Comparison of ENCODE assay signal across 17 cellular contexts in genomic region chr19:29817316-29817715, GRCh38. TPM values are rescaled to one million over a fixed set of nuclear protein-coding genes. Genes with fewer than 3 reads are reported as not detected.
DNase-seq lines count a peak whose midpoint lies in the region; ATAC-seq, FAIRE-seq and TF ChIP-seq lines count a peak whose summit lies in the region.
"Had no signal": no experiment of that assay in that cellular context is flagged by ENCODE, and none has a peak within 500 bp of the region (broad histone marks: within the 10 kb centered on the region; RNA-seq: fewer than 3 reads in every experiment).

No MANE protein-coding gene starts in this region.

- H2AFZ ChIP-seq in GM23338, result no peak overlapping the region

- no peaks in the 10 kb centered on the region for H3K27me3 ChIP-seq in GM23338 (ENCODE audit: insufficient read depth)

- no peak for TF ChIP-seq CTCF in A549 (IDR thresholded peaks at IDR 0.05)
- TF ChIP-seq CTCF in GM23338 (conservative IDR thresholded peaks at IDR 0.05; ENCODE audit: low read depth in 2 of 2), result no peak
- TF ChIP-seq CTCF in Calu3 (IDR thresholded peaks at IDR 0.05; ENCODE audit: unreplicated experiment), result no peak

- no peak for TF ChIP-seq RAD21 in A549 (conservative IDR thresholded peaks at IDR 0.05 in 1 of 2, IDR thresholded peaks at IDR 0.05 in 1 of 2)

- 88% methylated on average over 4 of the region's 4 CpGs for WGBS in A549 (ENCODE audit: missing lambda C conversion rate)

- FAIRE-seq in A549 (lab: Jason Lieb, UNC), result peak; percentile 90
- peak; percentile 70 for FAIRE-seq in urothelium cell line (lab: Jason Lieb, UNC)
- FAIRE-seq: GM12878, H1 had no signal

- H3K4me1 ChIP-seq in A549 (peaks cover 7% of the 10 kb centered on the region; the same call in 1 of the 3 replicates), GM23338 (ENCODE audit: insufficient read depth) (no peaks in the 10 kb centered on the region)

- peaks cover 5% of the 10 kb centered on the region; the same call in 2 of the 3 replicates for H3K4me1 Mint-ChIP-seq in GM23338
- peaks cover 5% of the 10 kb centered on the region for H3K4me1 Mint-ChIP-seq in Calu3 (ENCODE audit: low read depth, unreplicated experiment)

- H3K27me3 Mint-ChIP-seq in GM23338 (ENCODE audit: insufficient read depth, low read depth, poor library complexity) (peaks cover 9% of the 10 kb centered on the region), Calu3 (ENCODE audit: unreplicated experiment) (no peaks in the 10 kb centered on the region)
- H3K27me3 Mint-ChIP-seq: CD4-positive, alpha-beta memory T cell had no signal

- H3K4me3 ChIP-seq in A549 (no peak overlapping the region), GM23338 (no peak overlapping the region)
- H3K4me3 ChIP-seq: GM12878 had no signal

- H3K9me3 Mint-ChIP-seq in GM23338, result no peaks in the 10 kb centered on the region
- no peaks in the 10 kb centered on the region for H3K9me3 Mint-ChIP-seq in Calu3 (ENCODE audit: low read depth, unreplicated experiment)
- H3K9me3 Mint-ChIP-seq: H9 had no signal

- H3K4me2 ChIP-seq in A549, result no peak overlapping the region
- H3K4me2 ChIP-seq in GM23338, result no peak overlapping the region

- H3K36me3 ChIP-seq in GM23338 (ENCODE audit: insufficient read depth), result peaks cover 27% of the 10 kb centered on the region

- H3K36me3 Mint-ChIP-seq in GM23338 (ENCODE audit: low read depth) (peaks cover 50% of the 10 kb centered on the region), Calu3 (ENCODE audit: insufficient read depth, unreplicated experiment) (peaks cover 12% of the 10 kb centered on the region)

- no TSS peak for BruUV-seq in Calu3 (replicated peaks; lab: Mats Ljungman, UMichigan)

- TF ChIP-seq EP300 in A549 (IDR thresholded peaks at IDR 0.05), result no peak

- H3K9me2 ChIP-seq in GM23338 (ENCODE audit: insufficient read depth), result no peaks in the 10 kb centered on the region

- H3K27ac Mint-ChIP-seq in GM23338 (peak overlapping the region; percentile 35; the same call in 1 of the 2 replicates), Calu3 (ENCODE audit: unreplicated experiment) (no peak overlapping the region)
- H3K27ac Mint-ChIP-seq: H9 had no signal

- intact Hi-C loops in Calu3 (cut with micrococcal nuclease; ENCODE audit: unreplicated experiment), result no loop called here

- no peak for DNase-seq in A549 (ENCODE audit: low read depth in 1 of 2, low spot score in 1 of 2)
- no peak for DNase-seq in GM23338 (ENCODE audit: low spot score)
- DNase-seq in amniotic epithelial cell (ENCODE audit: low read depth), result peak; percentile 27
- DNase-seq in urothelium cell line (ENCODE audit: low spot score), result no peak
- DNase-seq in Calu3, result no peak
- no peak for DNase-seq in midbrain (lab: John Stamatoyannopoulos, UW)
- no peak for DNase-seq in ecto neural progenitor cell (ENCODE audit: low spot score)
- DNase-seq: 8988T; ACHN; AML-193; CD4-positive, alpha-beta memory T cell; DND-41; EL; H9 had no signal

- CTCF ChIA-PET in A549 (lab: Yijun Ruan, JAX), result interaction anchor here (0.6 to 2.2 kb wide), 13 partner anchors 9 to 149 kb away, joined by 3 to 7 read pairs (median 3); no protein-coding TSS in a partner anchor
- CTCF ChIA-PET in Calu3 (lab: Charles Lee), result no interaction called here

- no peaks in the 10 kb centered on the region for H3F3A ChIP-seq in GM23338 (replicated peaks; ENCODE audit: low read depth)

- POLR2A ChIA-PET in A549 (lab: Yijun Ruan, JAX), result interaction anchor here (0.6 to 1.0 kb wide), 2 partner anchors 28 to 103 kb away, joined by 3 read pairs; no protein-coding TSS in a partner anchor

- no peak overlapping the region for H3K27ac ChIP-seq in A549
- H3K27ac ChIP-seq in GM23338 (ENCODE audit: low read depth), result no peak overlapping the region
- H3K27ac ChIP-seq: C4-2B had no signal

- H3K4me3 Mint-ChIP-seq in GM23338, result no peak overlapping the region
- no peak overlapping the region for H3K4me3 Mint-ChIP-seq in Calu3 (ENCODE audit: low read depth, unreplicated experiment)
- H3K4me3 Mint-ChIP-seq: CD4-positive, alpha-beta memory T cell; H9 had no signal

- H4K20me1 ChIP-seq in GM23338 (replicated peaks; ENCODE audit: insufficient read depth), result no peaks in the 10 kb centered on the region; the same call in 1 of the 2 replicates

- H3K79me2 ChIP-seq in GM23338 (replicated peaks; ENCODE audit: insufficient read depth), result no peaks in the 10 kb centered on the region

- no peak for ATAC-seq in A549
- no peak for ATAC-seq in GM23338
- ATAC-seq: GM12878 had no signal

- TF ChIP-seq POLR2A in A549 (IDR thresholded peaks at IDR 0.05; ENCODE audit: low read length), result no peak

- no peaks in the 10 kb centered on the region for H3K9me3 ChIP-seq in A549

TF ChIP-seq in A549, 52 proteins besides CTCF, POLR2A, EP300 and RAD21:
- TF ChIP-seq RCOR1 (IDR thresholded peaks at IDR 0.05; ENCODE audit: low read depth, low read length), result 0 out of 2 replicates have a peak, but pooled peaks have one; percentile 19
- no peak for TF ChIP-seq TP53 (CRISPR knock-in tag; IDR thresholded peaks at IDR 0.05)

TF ChIP-seq in GM23338, 12 proteins besides CTCF, POLR2A, EP300 and RAD21 (continues in another document):
- TF ChIP-seq ZNF462 (CRISPR knock-in tag; IDR thresholded peaks at IDR 0.05) (no peak), ETS1 (IDR thresholded peaks at IDR 0.05) (no peak)

RNA-seq across cellular contexts. Expression of gene CCNE1, which starts 5.5 kb away (rescaled TPM):
- polyA plus RNA-seq in A549 (2011; rRNA removed) (15.4 and 18.3 TPM in 2 replicates), A549 (2017; fragmentation: RNase III; extraction: RNeasy Plus Mini Kit Qiagen cat#74134 plus additional on column Dnase treatment) (25.0 to 26.9 TPM (median 25.2 TPM) in 3 replicates), GM23338 (2016; fragmentation: Nextera tagmentation; extraction: Ambion mirVana) (26.1 and 31.3 TPM in 2 replicates)
- 20.9 and 21.4 TPM in 2 replicates for polyA plus RNA-seq in A549 (2012; cell fraction: cytosol; rRNA removed)
- 21.9 and 34.2 TPM in 2 replicates for polyA plus RNA-seq in A549 (2012; cell fraction: nucleus; rRNA removed)
- polyA minus RNA-seq in A549 (2011; rRNA and poly(A)+ RNA removed), result 14.1 and 15.5 TPM in 2 replicates
- total RNA-seq in GM23338 (2014; rRNA removed; shearing (Covaris generic)), result 38.3 and 52.8 TPM in 2 replicates
- 11.0 and 15.9 TPM in 2 replicates for total RNA-seq in Calu3 (2022)
